In genomic region chr2:85777441-85777861, GRCh38 we compare ENCODE assay signal across 2 cellular contexts.
TF ChIP-seq lines count a peak whose summit lies in the region.

No MANE protein-coding gene starts in this region.

TF ChIP-seq in H1, 55 proteins besides CTCF, POLR2A, EP300 and RAD21:
- no peak for TF ChIP-seq TEAD4 (IDR thresholded peaks at IDR 0.05; ENCODE audit: low read depth, low read length)
- no peak for TF ChIP-seq POU5F1 (IDR thresholded peaks at IDR 0.05; ENCODE audit: low read depth, low read length)
- no peak for TF ChIP-seq KDM5A (IDR thresholded peaks at IDR 0.05; ENCODE audit: low read length)
- no peak for TF ChIP-seq SP1 (IDR thresholded peaks at IDR 0.05; ENCODE audit: low read depth, low read length)
- TF ChIP-seq MAFK (IDR thresholded peaks at IDR 0.05; ENCODE audit: low read depth, low read length) = no peak
- no peak for TF ChIP-seq ASH2L (IDR thresholded peaks at IDR 0.05; ENCODE audit: low read length)
- TF ChIP-seq RXRA (IDR thresholded peaks at IDR 0.05; ENCODE audit: insufficient read depth, low read depth, low read length) = no peak

TF ChIP-seq in HepG2, 621 proteins besides CTCF, POLR2A, EP300 and RAD21:
- TF ChIP-seq ARID5B (CRISPR knock-in tag; IDR thresholded peaks at IDR 0.05) = peak; percentile 84
- TF ChIP-seq, protein P1, sequence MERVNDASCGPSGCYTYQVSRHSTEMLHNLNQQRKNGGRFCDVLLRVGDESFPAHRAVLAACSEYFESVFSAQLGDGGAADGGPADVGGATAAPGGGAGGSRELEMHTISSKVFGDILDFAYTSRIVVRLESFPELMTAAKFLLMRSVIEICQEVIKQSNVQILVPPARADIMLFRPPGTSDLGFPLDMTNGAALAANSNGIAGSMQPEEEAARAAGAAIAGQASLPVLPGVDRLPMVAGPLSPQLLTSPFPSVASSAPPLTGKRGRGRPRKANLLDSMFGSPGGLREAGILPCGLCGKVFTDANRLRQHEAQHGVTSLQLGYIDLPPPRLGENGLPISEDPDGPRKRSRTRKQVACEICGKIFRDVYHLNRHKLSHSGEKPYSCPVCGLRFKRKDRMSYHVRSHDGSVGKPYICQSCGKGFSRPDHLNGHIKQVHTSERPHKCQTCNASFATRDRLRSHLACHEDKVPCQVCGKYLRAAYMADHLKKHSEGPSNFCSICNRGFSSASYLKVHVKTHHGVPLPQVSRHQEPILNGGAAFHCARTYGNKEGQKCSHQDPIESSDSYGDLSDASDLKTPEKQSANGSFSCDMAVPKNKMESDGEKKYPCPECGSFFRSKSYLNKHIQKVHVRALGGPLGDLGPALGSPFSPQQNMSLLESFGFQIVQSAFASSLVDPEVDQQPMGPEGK (CRISPR knock-in tag; IDR thresholded peaks at IDR 0.05) = 0 out of 2 replicates have a peak, but pooled peaks have one; percentile 35
- TF ChIP-seq SALL1 (CRISPR knock-in tag; IDR thresholded peaks at IDR 0.05) = peak; percentile 10; the same call in 1 of the 2 replicates
- TF ChIP-seq, protein P2, sequence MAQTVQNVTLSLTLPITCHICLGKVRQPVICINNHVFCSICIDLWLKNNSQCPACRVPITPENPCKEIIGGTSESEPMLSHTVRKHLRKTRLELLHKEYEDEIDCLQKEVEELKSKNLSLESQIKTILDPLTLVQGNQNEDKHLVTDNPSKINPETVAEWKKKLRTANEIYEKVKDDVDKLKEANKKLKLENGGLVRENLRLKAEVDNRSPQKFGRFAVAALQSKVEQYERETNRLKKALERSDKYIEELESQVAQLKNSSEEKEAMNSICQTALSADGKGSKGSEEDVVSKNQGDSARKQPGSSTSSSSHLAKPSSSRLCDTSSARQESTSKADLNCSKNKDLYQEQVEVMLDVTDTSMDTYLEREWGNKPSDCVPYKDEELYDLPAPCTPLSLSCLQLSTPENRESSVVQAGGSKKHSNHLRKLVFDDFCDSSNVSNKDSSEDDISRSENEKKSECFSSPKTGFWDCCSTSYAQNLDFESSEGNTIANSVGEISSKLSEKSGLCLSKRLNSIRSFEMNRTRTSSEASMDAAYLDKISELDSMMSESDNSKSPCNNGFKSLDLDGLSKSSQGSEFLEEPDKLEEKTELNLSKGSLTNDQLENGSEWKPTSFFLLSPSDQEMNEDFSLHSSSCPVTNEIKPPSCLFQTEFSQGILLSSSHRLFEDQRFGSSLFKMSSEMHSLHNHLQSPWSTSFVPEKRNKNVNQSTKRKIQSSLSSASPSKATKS (CRISPR knock-in tag; IDR thresholded peaks at IDR 0.05) = no peak
- TF ChIP-seq HNF4A (CRISPR knock-in tag; IDR thresholded peaks at IDR 0.05) = peak; percentile 37; the same call in 1 of the 2 replicates
- TF ChIP-seq ZNF761 (CRISPR knock-in tag; conservative IDR thresholded peaks at IDR 0.05) = no peak
- no peak for TF ChIP-seq ZSCAN31 (CRISPR knock-in tag; IDR thresholded peaks at IDR 0.05; ENCODE audit: low read depth)
- peak; percentile 81 for TF ChIP-seq BCL6 (CRISPR knock-in tag; IDR thresholded peaks at IDR 0.05)
- TF ChIP-seq EEA1 (CRISPR knock-in tag; IDR thresholded peaks at IDR 0.05; ENCODE audit: borderline replicate concordance) = no peak
- TF ChIP-seq NCOR1 (IDR thresholded peaks at IDR 0.05; ENCODE audit: borderline replicate concordance, low read length) = peak; percentile 27; the same call in 1 of the 2 replicates
- peak; percentile 8 for TF ChIP-seq SKI (IDR thresholded peaks at IDR 0.05; ENCODE audit: partially characterized antibody)
- TF ChIP-seq, protein P3, sequence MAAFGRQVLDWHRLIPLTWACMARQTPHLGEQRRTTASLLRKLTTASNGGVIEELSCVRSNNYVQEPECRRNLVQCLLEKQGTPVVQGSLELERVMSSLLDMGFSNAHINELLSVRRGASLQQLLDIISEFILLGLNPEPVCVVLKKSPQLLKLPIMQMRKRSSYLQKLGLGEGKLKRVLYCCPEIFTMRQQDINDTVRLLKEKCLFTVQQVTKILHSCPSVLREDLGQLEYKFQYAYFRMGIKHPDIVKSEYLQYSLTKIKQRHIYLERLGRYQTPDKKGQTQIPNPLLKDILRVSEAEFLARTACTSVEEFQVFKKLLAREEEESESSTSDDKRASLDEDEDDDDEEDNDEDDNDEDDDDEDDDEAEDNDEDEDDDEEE (CRISPR knock-in tag; IDR thresholded peaks at IDR 0.05) = no peak
- 0 out of 2 replicates have a peak, but pooled peaks have one; percentile 19 for TF ChIP-seq RXRA (CRISPR knock-in tag; IDR thresholded peaks at IDR 0.05)
- peak; percentile 70 for TF ChIP-seq RARA (CRISPR knock-in tag; IDR thresholded peaks at IDR 0.05)
- TF ChIP-seq TEAD3 (CRISPR knock-in tag; optimal IDR thresholded peaks at IDR 0.05; ENCODE audit: borderline replicate concordance) = peak; percentile 18
- TF ChIP-seq CSRNP1 (CRISPR knock-in tag; IDR thresholded peaks at IDR 0.05) = no peak
- no peak for TF ChIP-seq PCBP2 (optimal IDR thresholded peaks at IDR 0.05; ENCODE audit: low read depth, low read length, poor library complexity, severe bottlenecking)
- TF ChIP-seq AGO2 (optimal IDR thresholded peaks at IDR 0.05; ENCODE audit: low read depth, low read length) = no peak
- peak; percentile 23; the same call in 1 of the 2 replicates for TF ChIP-seq GATAD2A (CRISPR knock-in tag; IDR thresholded peaks at IDR 0.05)
